ENCODE assay signal across 10 cellular contexts in the genomic region with DNA sequence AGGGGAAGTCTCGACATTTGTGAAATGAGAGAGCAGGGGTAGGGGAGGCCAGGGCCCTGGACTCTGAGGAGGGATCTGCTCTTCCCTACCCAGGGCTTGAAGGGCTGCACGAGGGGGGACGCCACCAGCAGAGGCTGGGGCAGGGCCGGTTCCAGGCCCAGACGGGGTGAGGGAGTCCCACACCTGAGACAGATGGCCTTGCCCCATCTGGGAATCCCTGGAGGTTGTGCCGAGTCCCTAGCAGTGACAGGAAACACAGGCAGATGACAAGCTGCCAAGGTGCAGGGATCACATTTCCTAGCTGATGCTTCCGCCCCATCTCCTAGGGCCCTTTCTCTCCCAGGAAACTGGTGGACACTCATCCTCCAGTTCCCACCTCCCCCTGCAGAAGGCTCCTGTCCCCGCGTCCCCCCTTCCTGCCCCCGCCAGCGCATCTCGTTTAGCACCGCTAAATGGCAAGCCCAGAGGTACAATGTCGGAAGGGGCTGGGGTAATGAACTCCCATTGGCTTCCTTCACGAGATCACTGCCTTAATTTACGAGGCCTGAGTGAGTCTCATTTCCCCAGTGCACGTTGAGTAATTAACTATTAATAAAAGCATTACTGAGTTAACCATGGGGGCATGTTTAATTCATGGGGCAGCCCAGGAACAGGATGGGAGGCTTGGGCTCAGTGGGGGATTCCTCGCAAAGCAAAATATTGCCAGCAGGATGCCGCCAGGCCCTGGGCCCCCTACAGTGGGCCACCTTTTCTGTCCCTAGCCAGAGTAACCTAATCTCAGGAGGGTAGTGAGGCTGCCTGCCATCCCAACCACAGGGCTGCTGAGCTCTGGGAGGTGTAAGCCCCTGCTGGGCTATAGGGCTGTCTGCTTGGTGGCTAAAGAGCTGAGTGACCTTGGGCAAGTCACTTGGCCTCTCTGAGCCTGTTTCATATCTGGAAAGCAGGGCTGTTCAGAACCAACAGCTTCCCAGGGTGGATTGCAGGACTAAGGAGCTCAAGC. TPM values are rescaled to one million over a fixed set of nuclear protein-coding genes. Genes with fewer than 3 reads are reported as not detected.
A peak's percentile ranks its signal among the peaks of the same experiment; 100 is the strongest.
DNase-seq lines count a peak whose midpoint lies in the region; ATAC-seq and TF ChIP-seq lines count a peak whose summit lies in the region.
"Had no signal": no experiment of that assay in that cellular context is flagged by ENCODE, and none has a peak within 500 bp of the region (broad histone marks: within the 10 kb centered on the region; RNA-seq: fewer than 3 reads in every experiment).

No MANE protein-coding gene starts in this region.

- no peaks in the 10 kb centered on the region for H3K79me1 ChIP-seq in mesendoderm (ENCODE audit: low read length)

- H4K8ac ChIP-seq in mesendoderm (ENCODE audit: low read depth, low read length) = no peak overlapping the region

- no peak overlapping the region for H3K18ac ChIP-seq in mesendoderm (ENCODE audit: low read length)

- no peak overlapping the region for H2BK15ac ChIP-seq in mesendoderm (replicated peaks; ENCODE audit: low read depth)

- H3K4me3 ChIP-seq in Panc1 (ENCODE audit: low read depth in 2 of 2, low read length in 2 of 2) (no peak overlapping the region), mesendoderm (ENCODE audit: low read length) (no peak overlapping the region)

- peaks cover 9% of the 10 kb centered on the region for H3K27me3 ChIP-seq in Panc1 (ENCODE audit: control insufficient read depth, insufficient read depth, low read length)
- H3K27me3 ChIP-seq in mesendoderm (ENCODE audit: insufficient read depth, low read length, poor library complexity) = no peaks in the 10 kb centered on the region

- H3K36me3 Mint-ChIP-seq in activated naive CD4-positive, alpha-beta T cell treated with anti-CD3 and anti-CD28 coated beads, Interleukin-2, amount 50 U/mL, for 72 hours = no peaks in the 10 kb centered on the region

- H3K23ac ChIP-seq in mesendoderm (ENCODE audit: low read length) = no peak overlapping the region

- H3K36me3 ChIP-seq in Panc1 (ENCODE audit: control insufficient read depth, insufficient read depth, low read length) (no peaks in the 10 kb centered on the region), mesendoderm (ENCODE audit: control insufficient read depth, insufficient read depth, low read length) (no peaks in the 10 kb centered on the region)

- no peak overlapping the region for H3K4ac ChIP-seq in mesendoderm (ENCODE audit: low read depth, low read length)

- H4K5ac ChIP-seq in mesendoderm (ENCODE audit: low read length) = no peak overlapping the region

- H3K56ac ChIP-seq in mesendoderm (ENCODE audit: low read length) = no peak overlapping the region

- no peaks in the 10 kb centered on the region for H3K9me3 Mint-ChIP-seq in activated naive CD4-positive, alpha-beta T cell treated with anti-CD3 and anti-CD28 coated beads, Interleukin-2, amount 50 U/mL, for 72 hours

- no peak for DNase-seq in activated naive CD4-positive, alpha-beta T cell treated with anti-CD3 and anti-CD28 coated beads, Interleukin-2, amount 50 U/mL, for 72 hours (ENCODE audit: low spot score in 2 of 2)
- DNase-seq in activated naive CD4-positive, alpha-beta T cell treated with Interleukin-2 at 50 U/mL for 16 hours = no peak
- DNase-seq in Panc1 (ENCODE audit: low read depth, low spot score) = no peak
- DNase-seq in left colon = no peak
- DNase-seq in SHP77 (lab: John Stamatoyannopoulos, UW) = no peak
- no peak for DNase-seq in cerebellum (ENCODE audit: low spot score)
- DNase-seq in mesendoderm = no peak
- DNase-seq: stimulated activated CD4-positive, alpha-beta T cell treated with anti-CD3 and anti-CD28 coated beads, Interleukin-1b, Interleukin-23, amount 100 ng/mL, for 48 hours had no signal

- no peak overlapping the region for H2BK5ac ChIP-seq in mesendoderm (ENCODE audit: low read length)

- intact Hi-C loops in Panc1 (cut with micrococcal nuclease; ENCODE audit: unreplicated experiment) = no loop called here
- intact Hi-C loops in left colon (cut with DNase I, micrococcal nuclease) = no loop called here

- H3K27ac Mint-ChIP-seq in activated naive CD4-positive, alpha-beta T cell treated with anti-CD3 and anti-CD28 coated beads, Interleukin-2, amount 50 U/mL, for 72 hours = peak overlapping the region in 1 of 2 donors; percentile 80

- H2AK5ac ChIP-seq in mesendoderm (ENCODE audit: low read length) = no peak overlapping the region

- no peaks in the 10 kb centered on the region for H3K79me2 ChIP-seq in mesendoderm (ENCODE audit: control insufficient read depth, insufficient read depth, low read length)

- H3K4me2 ChIP-seq in mesendoderm (ENCODE audit: low read length) = no peak overlapping the region

- no peaks in the 10 kb centered on the region for H3K9me3 ChIP-seq in Panc1 (ENCODE audit: control insufficient read depth, insufficient read depth, low read depth, low read length)

- WGBS in mesendoderm (ENCODE audit: extremely low coverage, insufficient coverage, low lambda C conversion rate) = no CpG with 5 or more reads among the region's 19 CpGs

- TF ChIP-seq CTCF in Panc1 (IDR thresholded peaks at IDR 0.05) = no peak

- H3K9ac ChIP-seq in mesendoderm (ENCODE audit: low read length) = no peak overlapping the region

- H3K27ac ChIP-seq in Panc1 (ENCODE audit: low read length) = no peak overlapping the region
- no peak overlapping the region for H3K27ac ChIP-seq in mesendoderm (ENCODE audit: low read depth, low read length)
- H3K27ac ChIP-seq: VCaP had no signal

- ATAC-seq in activated naive CD4-positive, alpha-beta T cell treated with anti-CD3 and anti-CD28 coated beads, Interleukin-2, amount 50 U/mL, for 72 hours = peak; percentile 18 to 45
- ATAC-seq in Panc1 = 0 out of 2 replicates have a peak, but pooled peaks have one; percentile 14
- ATAC-seq in left colon = peak; percentile 20
- ATAC-seq in GM19035 (IDR thresholded peaks at IDR 0.05; ENCODE audit: unreplicated experiment) = no peak

- CTCF ChIA-PET in Panc1 (lab: Charles Lee) = interaction anchor here (0.5 kb wide), 1 partner anchor 414 kb away, joined by 3 read pairs; no protein-coding TSS in a partner anchor

- POLR2A ChIA-PET in Panc1 (lab: Charles Lee) = no interaction called here

- H2BK120ac ChIP-seq in mesendoderm (ENCODE audit: low read depth, low read length) = no peak overlapping the region

- BruUV-seq in Panc1 (replicated peaks; lab: Mats Ljungman, UMichigan) = no TSS peak

- in situ Hi-C loops in Panc1 (cut with HindIII; ENCODE audit: low pct_unique_long_range_greater_than_20kb, low sequenced_read_pairs) = no loop called here

- H3K4me1 ChIP-seq in Panc1 (ENCODE audit: control insufficient read depth, insufficient read depth, low read length) (no peaks in the 10 kb centered on the region; the same call in 1 of the 2 replicates), mesendoderm (ENCODE audit: control insufficient read depth, low read depth, low read length) (peaks cover under 1% of the 10 kb centered on the region)

RNA-seq across cellular contexts. Expression of a gene that starts 35.4 kb away (rescaled TPM):
- under 1 TPM in 1 of 2 donors, not detected in 1; 0.07 TPM for total RNA-seq in activated naive CD4-positive, alpha-beta T cell treated with anti-CD3 and anti-CD28 coated beads, Interleukin-2, amount 50 U/mL, for 72 hours
- total RNA-seq in Panc1 (2021; ENCODE audit: unreplicated experiment) (not detected), left colon (under 1 TPM; 0.09 to 0.17 TPM), cerebellum (3.1 TPM)
- not detected for polyA plus RNA-seq in Panc1 (2012; ENCODE audit: insufficient read length)
- 0.08 TPM for polyA plus RNA-seq in mesendoderm (2013, experiment 1 of 2)
- 0.01 TPM for polyA plus RNA-seq in mesendoderm (2013, experiment 2 of 2)
